30 cellular contexts compared by ENCODE assay signal in genomic region chr19:4350111-4350510, GRCh38. TPM values are rescaled to one million over a fixed set of nuclear protein-coding genes. Genes with fewer than 3 reads are reported as not detected.
"Had no signal": no experiment of that assay in that cellular context is flagged by ENCODE, and none has a peak within 500 bp of the region (broad histone marks: within the 10 kb centered on the region; RNA-seq: fewer than 3 reads in every experiment).

No MANE protein-coding gene starts in this region.

- H3K9me3 Mint-ChIP-seq: activated naive CD8-positive, alpha-beta T cell treated with anti-CD3 and anti-CD28 coated beads, Interleukin-2, amount 10 ng/mL, durations not matched to agents 7 days and 5 days; activated T-cell treated with anti-CD3 and anti-CD28 coated beads, Interleukin-2, amount 50 U/mL, for 72 hours; central memory CD8-positive, alpha-beta T cell; endodermal cell had no signal

- H3K27me3 ChIP-seq: breast epithelium, colonic mucosa, dorsolateral prefrontal cortex, esophagus squamous epithelium, gastroesophageal sphincter, testis, uterus had no signal

- H3K27me3 Mint-ChIP-seq: activated naive CD8-positive, alpha-beta T cell treated with anti-CD3 and anti-CD28 coated beads, Interleukin-2, amount 10 ng/mL, durations not matched to agents 7 days and 5 days; central memory CD8-positive, alpha-beta T cell had no signal

- H3K27ac ChIP-seq: breast epithelium, colonic mucosa, esophagus squamous epithelium, gastroesophageal sphincter, testis, uterus, WERI-Rb-1 had no signal

- ATAC-seq: activated T-cell treated with anti-CD3 and anti-CD28 coated beads, Interleukin-2, amount 50 U/mL, for 72 hours; gastroesophageal sphincter; left ventricle myocardium superior; sciatic nerve had no signal

- DNase-seq: activated CD4-positive, alpha-beta T cell treated with anti-CD3 and anti-CD28 coated beads for 1 hour; activated CD4-positive, alpha-beta T cell treated with anti-CD3 and anti-CD28 coated beads, Interleukin-2, amount 50 U/mL, for 1 hour; activated CD8-positive, alpha-beta memory T cell treated with anti-CD3 and anti-CD28 coated beads for 24 hours; activated CD8-positive, alpha-beta memory T cell treated with anti-CD3 and anti-CD28 coated beads, Interleukin-2, amount 50 U/mL, for 48 hours; activated effector memory CD4-positive, alpha-beta T cell treated with Interleukin-2 at 50 U/mL for 16 hours; activated naive CD8-positive, alpha-beta T cell treated with anti-CD3 and anti-CD28 coated beads, Interleukin-2, amount 10 ng/mL, durations not matched to agents 7 days and 5 days; activated T-cell treated with anti-CD3 and anti-CD28 coated beads, Interleukin-2, amount 50 U/mL, for 72 hours; amniotic stem cell; colonic mucosa; dorsolateral prefrontal cortex; endodermal cell; esophagus squamous epithelium; head of caudate nucleus; hypothalamus; left ventricle myocardium superior; mammary epithelial cell; midbrain; nucleus accumbens; small intestine; stimulated activated CD4-positive, alpha-beta T cell treated with anti-CD3 and anti-CD28 coated beads, Interleukin-2, amount 100 ng/mL, for 24 hours; stimulated activated naive CD4-positive, alpha-beta T cell; T-helper 1 cell; testis; trophoblast cell; uterus; WERI-Rb-1 had no signal

- H3K4me3 Mint-ChIP-seq: activated naive CD8-positive, alpha-beta T cell treated with anti-CD3 and anti-CD28 coated beads, Interleukin-2, amount 10 ng/mL, durations not matched to agents 7 days and 5 days; activated T-cell treated with anti-CD3 and anti-CD28 coated beads, Interleukin-2, amount 50 U/mL, for 72 hours; central memory CD8-positive, alpha-beta T cell; endodermal cell had no signal

- H3K27ac Mint-ChIP-seq: activated naive CD8-positive, alpha-beta T cell treated with anti-CD3 and anti-CD28 coated beads, Interleukin-2, amount 10 ng/mL, durations not matched to agents 7 days and 5 days; activated T-cell treated with anti-CD3 and anti-CD28 coated beads, Interleukin-2, amount 50 U/mL, for 72 hours had no signal

- H3K4me1 ChIP-seq: breast epithelium, colonic mucosa, testis, uterus had no signal

- H3K4me1 Mint-ChIP-seq: endodermal cell had no signal

- H3K9me3 ChIP-seq: breast epithelium, colonic mucosa, esophagus squamous epithelium, gastroesophageal sphincter, testis, uterus had no signal

RNA-seq across cellular contexts. Expression of gene FSD1, which starts 45.7 kb away (rescaled TPM):
- total RNA-seq: left ventricle myocardium superior had no signal

RNA-seq across cellular contexts. Expression of gene TMIGD2, which starts 47.9 kb away (rescaled TPM):
- total RNA-seq: breast epithelium, left ventricle myocardium superior, mammary epithelial cell had no signal
